10 cellular contexts compared by ENCODE assay signal in genomic region chr4:2923141-2923551, GRCh38. TPM values are rescaled to one million over a fixed set of nuclear protein-coding genes. Genes with fewer than 3 reads are reported as not detected.
A peak's percentile ranks its signal among the peaks of the same experiment; 100 is the strongest.
DNase-seq lines count a peak whose midpoint lies in the region; ATAC-seq, FAIRE-seq and TF ChIP-seq lines count a peak whose summit lies in the region.
"Had no signal": no experiment of that assay in that cellular context is flagged by ENCODE, and none has a peak within 500 bp of the region (broad histone marks: within the 10 kb centered on the region; RNA-seq: fewer than 3 reads in every experiment).

No MANE protein-coding gene starts in this region.

- H3K9me3 ChIP-seq in keratinocyte (ENCODE audit: control insufficient read depth, low read depth, low read length) = no peaks in the 10 kb centered on the region
- H3K9me3 ChIP-seq: BE2C had no signal

- no peak for TF ChIP-seq CTCF in keratinocyte (optimal IDR thresholded peaks at IDR 0.05 in 1 of 3, IDR thresholded peaks at IDR 0.05 in 1 of 3, conservative IDR thresholded peaks at IDR 0.05 in 1 of 3; ENCODE audit: extremely low read depth in 1 of 3, insufficient read depth in 2 of 3, low read length in 3 of 3)

- no peaks in the 10 kb centered on the region for H4K20me1 ChIP-seq in keratinocyte (ENCODE audit: control insufficient read depth, extremely low read depth, insufficient read depth, low read length)

- no peak for DNase-seq in activated naive CD4-positive, alpha-beta T cell treated with anti-CD3 and anti-CD28 coated beads, Interleukin-2, amount 10 ng/mL, durations not matched to agents 7 days and 5 days
- DNase-seq in activated naive CD4-positive, alpha-beta T cell treated with anti-CD3 and anti-CD28 coated beads, Interleukin-2, amount 50 U/mL, for 16 hours = no peak
- DNase-seq in activated naive CD8-positive, alpha-beta T cell treated with anti-CD3 and anti-CD28 coated beads, Interleukin-2, amount 50 U/mL, for 24 hours = no peak
- DNase-seq in keratinocyte (ENCODE audit: low read depth, low spot score) (no peak), NCI-H1417 (lab: John Stamatoyannopoulos, UW) (no peak), HPDE6-E6E7 (ENCODE audit: extremely low spot score) (no peak), DMS 273 treated with DMSO at 0.1 percent for 48 hours (lab: John Stamatoyannopoulos, UW) (no peak)
- no peak for DNase-seq in stimulated activated naive CD8-positive, alpha-beta T cell treated with anti-CD3 and anti-CD28 coated beads, Interleukin-15, amount 100 ng/mL, for 72 hours
- DNase-seq: BE2C, SHP77 had no signal

- no peak overlapping the region for H2AFZ ChIP-seq in keratinocyte (ENCODE audit: control insufficient read depth, low read length)

- peaks cover 3% of the 10 kb centered on the region for H3K79me2 ChIP-seq in keratinocyte (ENCODE audit: control insufficient read depth, insufficient read depth, low read length)

- no peak overlapping the region for H3K4me3 ChIP-seq in keratinocyte (ENCODE audit: control insufficient read depth in 2 of 3, extremely low read depth in 1 of 3, insufficient read depth in 2 of 3, low read depth in 1 of 3, low read length in 3 of 3)

- peaks cover 10% of the 10 kb centered on the region for H3K9me3 Mint-ChIP-seq in activated naive CD4-positive, alpha-beta T cell treated with anti-CD3 and anti-CD28 coated beads, Interleukin-2, amount 10 ng/mL, durations not matched to agents 7 days and 5 days
- no peaks in the 10 kb centered on the region for H3K9me3 Mint-ChIP-seq in activated naive CD8-positive, alpha-beta T cell treated with anti-CD3 and anti-CD28 coated beads, Interleukin-2, amount 50 U/mL, for 24 hours
- peaks cover 7 to 9% of the 10 kb centered on the region in 2 donors for H3K9me3 Mint-ChIP-seq in stimulated activated naive CD8-positive, alpha-beta T cell treated with anti-CD3 and anti-CD28 coated beads, Interleukin-15, amount 100 ng/mL, for 72 hours

- peaks cover 38% of the 10 kb centered on the region for H3K4me1 Mint-ChIP-seq in activated naive CD4-positive, alpha-beta T cell treated with anti-CD3 and anti-CD28 coated beads, Interleukin-2, amount 10 ng/mL, durations not matched to agents 7 days and 5 days
- peaks cover 48% of the 10 kb centered on the region for H3K4me1 Mint-ChIP-seq in activated naive CD8-positive, alpha-beta T cell treated with anti-CD3 and anti-CD28 coated beads, Interleukin-2, amount 50 U/mL, for 24 hours
- peaks cover 49% of the 10 kb centered on the region for H3K4me1 Mint-ChIP-seq in stimulated activated naive CD8-positive, alpha-beta T cell treated with anti-CD3 and anti-CD28 coated beads, Interleukin-15, amount 100 ng/mL, for 72 hours

- no peak overlapping the region for H3K9ac ChIP-seq in keratinocyte (ENCODE audit: control insufficient read depth, extremely low read depth, insufficient read depth, low read length)

- no peak overlapping the region for H3K4me2 ChIP-seq in keratinocyte (ENCODE audit: control insufficient read depth, extremely low read depth, insufficient read depth, low read depth, low read length)

- peaks cover 11% of the 10 kb centered on the region for H3K4me1 ChIP-seq in keratinocyte (ENCODE audit: control insufficient read depth, extremely low read depth, insufficient read depth, low read length)
- H3K4me1 ChIP-seq: BE2C had no signal

- no peaks in the 10 kb centered on the region for H3K27me3 ChIP-seq in keratinocyte (ENCODE audit: control insufficient read depth, extremely low read depth, insufficient read depth, low read length)
- H3K27me3 ChIP-seq: BE2C had no signal

- peaks cover 72% of the 10 kb centered on the region for H3K36me3 Mint-ChIP-seq in activated naive CD4-positive, alpha-beta T cell treated with anti-CD3 and anti-CD28 coated beads, Interleukin-2, amount 10 ng/mL, durations not matched to agents 7 days and 5 days
- H3K36me3 Mint-ChIP-seq in activated naive CD8-positive, alpha-beta T cell treated with anti-CD3 and anti-CD28 coated beads, Interleukin-2, amount 50 U/mL, for 24 hours (ENCODE audit: low read depth) = peaks cover 47% of the 10 kb centered on the region

- H3K4me3 Mint-ChIP-seq in activated naive CD4-positive, alpha-beta T cell treated with anti-CD3 and anti-CD28 coated beads, Interleukin-2, amount 10 ng/mL, durations not matched to agents 7 days and 5 days = no peak overlapping the region
- no peak overlapping the region for H3K4me3 Mint-ChIP-seq in activated naive CD8-positive, alpha-beta T cell treated with anti-CD3 and anti-CD28 coated beads, Interleukin-2, amount 50 U/mL, for 24 hours
- peak overlapping the region in 1 of 2 donors; percentile 42 for H3K4me3 Mint-ChIP-seq in stimulated activated naive CD8-positive, alpha-beta T cell treated with anti-CD3 and anti-CD28 coated beads, Interleukin-15, amount 100 ng/mL, for 72 hours

- no peaks in the 10 kb centered on the region for H3K27me3 Mint-ChIP-seq in activated naive CD4-positive, alpha-beta T cell treated with anti-CD3 and anti-CD28 coated beads, Interleukin-2, amount 10 ng/mL, durations not matched to agents 7 days and 5 days
- H3K27me3 Mint-ChIP-seq in activated naive CD8-positive, alpha-beta T cell treated with anti-CD3 and anti-CD28 coated beads, Interleukin-2, amount 50 U/mL, for 24 hours = no peaks in the 10 kb centered on the region
- H3K27me3 Mint-ChIP-seq in stimulated activated naive CD8-positive, alpha-beta T cell treated with anti-CD3 and anti-CD28 coated beads, Interleukin-15, amount 100 ng/mL, for 72 hours = no peaks in the 10 kb centered on the region

- peaks cover 16 to 21% of the 10 kb centered on the region in 2 experiments for H3K36me3 ChIP-seq in keratinocyte (ENCODE audit: control insufficient read depth in 2 of 2, extremely low read depth in 1 of 2, insufficient read depth in 2 of 2, low read length in 2 of 2)

- H3K9me1 ChIP-seq in keratinocyte (ENCODE audit: control insufficient read depth, extremely low read depth, insufficient read depth, low read length) = no peaks in the 10 kb centered on the region

- no peak for ATAC-seq in activated naive CD8-positive, alpha-beta T cell treated with anti-CD3 and anti-CD28 coated beads, Interleukin-2, amount 50 U/mL, for 24 hours
- no peak for ATAC-seq in stimulated activated naive CD8-positive, alpha-beta T cell treated with anti-CD3 and anti-CD28 coated beads, Interleukin-15, amount 100 ng/mL, for 72 hours

- H3K27ac ChIP-seq in keratinocyte (ENCODE audit: control insufficient read depth, insufficient read depth, low read length) = no peak overlapping the region

- dilution Hi-C loops in keratinocyte (cut with MboI; ENCODE audit: extremely low pct_ligation_motif_present, low sequenced_read_pairs) = no loop called here

- CTCF ChIA-PET in activated naive CD4-positive, alpha-beta T cell treated with anti-CD3 and anti-CD28 coated beads, Interleukin-2, amount 10 ng/mL, durations not matched to agents 7 days and 5 days (lab: Charles Lee) = interaction anchor here (0.6 to 0.9 kb wide), 2 partner anchors 31 to 83 kb away, joined by 3 read pairs; no protein-coding TSS in a partner anchor

- H3K27ac Mint-ChIP-seq in activated naive CD4-positive, alpha-beta T cell treated with anti-CD3 and anti-CD28 coated beads, Interleukin-2, amount 10 ng/mL, durations not matched to agents 7 days and 5 days = peak overlapping the region; percentile 82
- peak overlapping the region; percentile 86 for H3K27ac Mint-ChIP-seq in activated naive CD8-positive, alpha-beta T cell treated with anti-CD3 and anti-CD28 coated beads, Interleukin-2, amount 50 U/mL, for 24 hours
- peak overlapping the region; percentile 68 to 94 for H3K27ac Mint-ChIP-seq in stimulated activated naive CD8-positive, alpha-beta T cell treated with anti-CD3 and anti-CD28 coated beads, Interleukin-15, amount 100 ng/mL, for 72 hours

- peak; percentile 64 for FAIRE-seq in keratinocyte (lab: Jason Lieb, UNC)

RNA-seq across cellular contexts. Expression of gene NOP14, which starts 40.1 kb away (rescaled TPM):
- polyA plus RNA-seq in keratinocyte = 9.6 to 24.7 TPM (median 21.8 TPM) in 3 replicates
- 56.8 TPM for polyA plus RNA-seq in keratinocyte (2011; ENCODE audit: low read depth)
- 20.2 and 22.1 TPM in 2 replicates for polyA plus RNA-seq in keratinocyte (2011; cell fraction: cytosol; rRNA removed)
- 24.9 and 28.4 TPM in 2 replicates for polyA plus RNA-seq in keratinocyte (2011; cell fraction: nucleus; rRNA removed)
- polyA plus RNA-seq in keratinocyte (2012; ENCODE audit: low replicate concordance) = 36.4 and 41.2 TPM in 2 replicates
- polyA minus RNA-seq in keratinocyte = 8.3 to 22.6 TPM (median 22.1 TPM) in 3 replicates
- polyA minus RNA-seq in keratinocyte (2011; cell fraction: cytosol; rRNA and poly(A)+ RNA removed) = 15.3 TPM
- polyA minus RNA-seq in keratinocyte (2011; cell fraction: nucleus; rRNA and poly(A)+ RNA removed) = 12.2 and 17.5 TPM in 2 replicates

RNA-seq across cellular contexts. Expression of gene GRK4, which starts 40.2 kb away (rescaled TPM):
- 3.8 to 4.8 TPM (median 4.3 TPM) in 3 replicates for polyA plus RNA-seq in keratinocyte
- 3.9 TPM for polyA plus RNA-seq in keratinocyte (2011; ENCODE audit: low read depth)
- 4.5 and 5.3 TPM in 2 replicates for polyA plus RNA-seq in keratinocyte (2011; cell fraction: cytosol; rRNA removed)
- polyA plus RNA-seq in keratinocyte (2011; cell fraction: nucleus; rRNA removed) = 6.7 and 7.2 TPM in 2 replicates
- polyA plus RNA-seq in keratinocyte (2012; ENCODE audit: low replicate concordance) = 3.2 and 7.4 TPM in 2 replicates
- 1.4 to 4.9 TPM (median 4.2 TPM) in 3 replicates for polyA minus RNA-seq in keratinocyte
- polyA minus RNA-seq in keratinocyte (2011; cell fraction: cytosol; rRNA and poly(A)+ RNA removed) = 4.2 TPM
- 2.1 and 4.0 TPM in 2 replicates for polyA minus RNA-seq in keratinocyte (2011; cell fraction: nucleus; rRNA and poly(A)+ RNA removed)
